In the genomic region with DNA sequence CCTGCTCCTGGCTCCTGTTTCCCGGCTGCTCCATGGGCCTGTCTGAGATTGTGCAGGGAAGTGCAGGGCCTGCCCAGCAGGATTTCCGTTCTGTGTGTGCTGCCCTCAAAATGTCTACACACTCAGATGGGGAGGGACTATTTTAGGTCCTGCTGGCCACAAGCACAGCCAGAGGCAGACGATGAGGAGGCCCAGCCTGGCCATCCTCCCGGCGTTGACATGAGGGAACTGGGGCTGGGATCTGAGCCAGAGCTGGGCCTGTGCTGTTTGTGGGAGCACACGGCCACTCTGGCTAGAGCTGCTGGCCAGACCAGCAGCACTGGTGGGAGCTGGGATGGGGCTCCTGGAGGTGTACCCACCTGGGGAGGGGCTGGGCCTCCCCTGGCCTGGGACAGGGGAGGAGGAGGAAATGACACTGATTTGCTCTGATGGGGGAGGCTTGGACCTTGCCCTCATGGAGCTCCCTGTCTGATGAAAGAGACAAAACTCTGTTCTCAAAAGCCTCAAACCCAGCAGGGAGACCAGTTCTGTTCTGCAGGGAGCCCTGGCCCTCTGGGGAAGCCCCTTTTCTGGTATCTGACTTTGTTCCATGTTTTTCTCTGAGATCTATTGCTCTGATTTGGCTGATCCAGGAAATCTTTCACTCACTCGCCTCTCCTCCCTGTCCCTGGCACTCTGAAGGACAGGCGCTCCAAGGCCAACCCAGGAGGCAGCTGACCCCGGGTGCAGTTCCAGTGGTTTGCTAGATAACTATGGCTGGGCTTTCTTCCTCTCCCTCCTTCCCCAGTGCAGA, we compare ENCODE assay signal across 8 cellular contexts.
DNase-seq lines count a peak whose midpoint lies in the region; ATAC-seq and TF ChIP-seq lines count a peak whose summit lies in the region.

No MANE protein-coding gene starts in this region.

- H3K4me1 ChIP-seq in PC-3 (ENCODE audit: insufficient read depth, low read length) = no peaks in the 10 kb centered on the region

- no peaks in the 10 kb centered on the region for H3K9me3 ChIP-seq in PC-3 (ENCODE audit: low read length)

- no peak overlapping the region for H2AFZ ChIP-seq in PC-3 (ENCODE audit: low read length)

- BruUV-seq in PC-3 (replicated peaks; lab: Mats Ljungman, UMichigan) = no TSS peak

- no peaks in the 10 kb centered on the region for H4K20me1 ChIP-seq in PC-3 (ENCODE audit: low read length)

- in situ Hi-C loops in G401 (cut with HindIII; ENCODE audit: low sequenced_read_pairs) = no loop called here
- in situ Hi-C loops in brain microvascular endothelial cell (cut with HindIII; ENCODE audit: low pct_ligation_motif_present, low sequenced_read_pairs) = no loop called here

- ATAC-seq in sciatic nerve = peak; percentile 87
- ATAC-seq in PC-3 = no peak

- H3K27ac ChIP-seq in brain microvascular endothelial cell = no peak overlapping the region
- no peak overlapping the region for H3K27ac ChIP-seq in PC-3 (ENCODE audit: low read length)

- H3F3A ChIP-seq in PC-3 (ENCODE audit: low read length, unreplicated experiment) = no peaks in the 10 kb centered on the region

- H3K27me3 ChIP-seq in brain microvascular endothelial cell (replicated peaks) (no peaks in the 10 kb centered on the region), PC-3 (ENCODE audit: low read length) (no peaks in the 10 kb centered on the region)

- POLR2A ChIA-PET in PC-3 (lab: Charles Lee; ENCODE audit: unreplicated experiment) = no interaction called here

- H3K9ac ChIP-seq in PC-3 (ENCODE audit: low read length) = no peak overlapping the region

- H3K79me2 ChIP-seq in PC-3 (ENCODE audit: low read length) = no peaks in the 10 kb centered on the region

- H3K9me2 ChIP-seq in PC-3 (replicated peaks; ENCODE audit: low read length) = no peaks in the 10 kb centered on the region

- DNase-seq in G401 (ENCODE audit: low spot score) (peak; percentile 97), brain microvascular endothelial cell (peak; percentile 35), hepatic stellate cell (ENCODE audit: low spot score) (peak; percentile 66), sciatic nerve (ENCODE audit: low spot score) (peak; percentile 81), NCI-H510A (lab: John Stamatoyannopoulos, UW) (no peak), PC-3 (no peak), NCI-H69 (lab: John Stamatoyannopoulos, UW) (no peak), foreskin melanocyte (no peak)

- no peak overlapping the region for H3K4me3 ChIP-seq in brain microvascular endothelial cell (ENCODE audit: low read depth, low read length)
- H3K4me3 ChIP-seq in PC-3 (ENCODE audit: low read length) = no peak overlapping the region

- intact Hi-C loops in sciatic nerve (cut with DNase I) (no loop called here), PC-3 (cut with micrococcal nuclease) (no loop called here)

- H3K36me3 ChIP-seq in brain microvascular endothelial cell (replicated peaks) (no peaks in the 10 kb centered on the region), PC-3 (ENCODE audit: low read depth, low read length) (no peaks in the 10 kb centered on the region)

- TF ChIP-seq CTCF in brain microvascular endothelial cell (IDR thresholded peaks at IDR 0.05; ENCODE audit: low read depth, low read length, missing control alignments) (no peak), PC-3 (conservative IDR thresholded peaks at IDR 0.05; ENCODE audit: low read depth, low read length) (no peak)

- CTCF ChIA-PET in PC-3 (lab: Charles Lee) = no interaction called here

- H3K4me2 ChIP-seq in PC-3 (ENCODE audit: low read length) = no peak overlapping the region

Comparison
In these comparisons a context has a peak if more than half of its experiments do, and no peak if none do; other contexts are left out.
1. DNase-seq: peak in G401 (single experiment), brain microvascular endothelial cell (single experiment), hepatic stellate cell (single experiment) and sciatic nerve (single experiment); none in NCI-H510A (single experiment), PC-3 (single experiment), NCI-H69 (single experiment) and foreskin melanocyte (single experiment).